In the genomic region with DNA sequence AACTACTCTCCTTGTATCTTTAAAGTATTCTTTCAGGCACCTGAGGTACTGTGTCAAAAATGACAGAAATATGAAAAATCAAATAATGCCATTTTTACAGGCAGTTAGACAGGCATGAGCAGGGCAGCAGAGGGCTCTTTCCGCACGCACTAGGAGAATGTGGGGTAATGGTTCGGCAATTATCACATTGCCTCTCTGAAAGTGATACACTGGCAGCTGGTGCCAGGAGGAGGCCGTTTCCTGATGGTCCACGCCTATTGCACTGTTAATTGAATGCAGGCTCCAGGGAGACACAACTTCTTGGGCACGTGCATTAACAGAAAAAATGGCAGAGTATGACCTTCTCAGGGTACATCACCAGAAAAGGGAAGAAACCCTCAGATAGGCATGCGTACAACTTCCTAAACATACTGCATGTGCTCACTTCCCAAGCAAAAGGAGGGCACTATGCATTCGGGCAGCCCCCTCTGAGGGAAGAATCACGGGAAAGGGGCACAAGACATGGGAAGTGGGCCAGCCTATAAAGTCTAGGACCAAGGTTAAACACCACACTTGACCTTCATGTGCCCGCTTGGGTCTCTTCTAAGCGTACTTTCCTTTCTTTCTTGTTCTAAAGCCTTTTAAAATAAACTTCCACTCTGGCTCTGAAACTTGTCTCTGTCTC, we compare ENCODE assay signal across 17 cellular contexts.
DNase-seq lines count a peak whose midpoint lies in the region; ATAC-seq and FAIRE-seq lines count a peak whose summit lies in the region.
"Had no signal": no experiment of that assay in that cellular context is flagged by ENCODE, and none has a peak within 500 bp of the region (broad histone marks: within the 10 kb centered on the region; RNA-seq: fewer than 3 reads in every experiment).

No MANE protein-coding gene starts in this region.

- H3K4me1 Mint-ChIP-seq in activated T-cell treated with anti-CD3 and anti-CD28 coated beads, Interleukin-2, amount 50 U/mL, for 72 hours (ENCODE audit: low read depth), result no peaks in the 10 kb centered on the region

- H3K27ac Mint-ChIP-seq in activated T-cell treated with anti-CD3 and anti-CD28 coated beads, Interleukin-2, amount 50 U/mL, for 72 hours, result no peak overlapping the region
- H3K27ac Mint-ChIP-seq: H9 had no signal

- FAIRE-seq in islet of Langerhans (lab: Jason Lieb, UNC), result peak; percentile 36
- FAIRE-seq: GM18507 had no signal

- no peak for ATAC-seq in activated T-cell treated with anti-CD3 and anti-CD28 coated beads, Interleukin-2, amount 50 U/mL, for 72 hours (replicated peaks in 1 of 2)
- ATAC-seq: GM12878 had no signal

- no peaks in the 10 kb centered on the region for H3K9me3 Mint-ChIP-seq in activated T-cell treated with anti-CD3 and anti-CD28 coated beads, Interleukin-2, amount 50 U/mL, for 72 hours
- H3K9me3 Mint-ChIP-seq: H9 had no signal

- H3K27me3 Mint-ChIP-seq in activated T-cell treated with anti-CD3 and anti-CD28 coated beads, Interleukin-2, amount 50 U/mL, for 72 hours (ENCODE audit: low read depth), result no peaks in the 10 kb centered on the region

- no peaks in the 10 kb centered on the region for H3K36me3 Mint-ChIP-seq in activated T-cell treated with anti-CD3 and anti-CD28 coated beads, Interleukin-2, amount 50 U/mL, for 72 hours (ENCODE audit: insufficient read depth in 2 of 2)

- H3K4me3 Mint-ChIP-seq in activated T-cell treated with anti-CD3 and anti-CD28 coated beads, Interleukin-2, amount 50 U/mL, for 72 hours, result no peak overlapping the region
- H3K4me3 Mint-ChIP-seq: H9 had no signal

- DNase-seq in NCI-H748 (lab: John Stamatoyannopoulos, UW; ENCODE audit: unreplicated experiment), result peak; percentile 58
- no peak for DNase-seq in NCI-H748 treated with DMSO at 0.1 percent for 48 hours (lab: John Stamatoyannopoulos, UW)
- peak; percentile 77 for DNase-seq in NCI-H2171 (lab: John Stamatoyannopoulos, UW)
- DNase-seq in ureter (ENCODE audit: low spot score), result peak; percentile 26
- no peak for DNase-seq in activated T-cell treated with anti-CD3 and anti-CD28 coated beads, Interleukin-2, amount 50 U/mL, for 72 hours
- no peak for DNase-seq in NCI-H345 treated with DMSO at 0.1 percent for 48 hours (lab: John Stamatoyannopoulos, UW; ENCODE audit: unreplicated experiment)
- DNase-seq in activated CD4-positive, alpha-beta T cell treated with anti-CD3 and anti-CD28 coated beads for 1 hour, result no peak
- DNase-seq: DMS79; H9; MM.1S; NCI-H1105 treated with DMSO at 0.1 percent for 48 hours; NCI-H510A; NK-92 treated with Interleukin-12 subunit alpha and Interleukin-12 subunit beta, amount 100 ng/mL, for 24 hours; OCI-M1 had no signal

Comparison
In these comparisons a context has a peak if more than half of its experiments do, and no peak if none do; other contexts are left out.
1. DNase-seq: peak in NCI-H748 (single experiment), NCI-H2171 (single experiment) and ureter (single experiment); none in NCI-H748 treated with DMSO at 0.1 percent for 48 hours (single experiment), activated T-cell treated with anti-CD3 and anti-CD28 coated beads, Interleukin-2, amount 50 U/mL, for 72 hours (0 of 2), NCI-H345 treated with DMSO at 0.1 percent for 48 hours (single experiment) and activated CD4-positive, alpha-beta T cell treated with anti-CD3 and anti-CD28 coated beads for 1 hour (single experiment).